Comparison of ENCODE assay signal across 13 cellular contexts in genomic region chr19:29945017-29945416, GRCh38. TPM values are rescaled to one million over a fixed set of nuclear protein-coding genes. Genes with fewer than 3 reads are reported as not detected.
A peak's percentile ranks its signal among the peaks of the same experiment; 100 is the strongest.
DNase-seq lines count a peak whose midpoint lies in the region; TF ChIP-seq lines count a peak whose summit lies in the region.
"Had no signal": no experiment of that assay in that cellular context is flagged by ENCODE, and none has a peak within 500 bp of the region (broad histone marks: within the 10 kb centered on the region; RNA-seq: fewer than 3 reads in every experiment).

No MANE protein-coding gene starts in this region.

- no peaks in the 10 kb centered on the region for H3K9me3 ChIP-seq in mesenchymal stem cell (ENCODE audit: control insufficient read depth, low read length)
- H3K9me3 ChIP-seq: gastroesophageal sphincter had no signal

- DNase-seq in activated naive CD4-positive, alpha-beta T cell treated with anti-CD3 and anti-CD28 coated beads, Interleukin-2, amount 50 U/mL, for 16 hours: no peak
- no peak for DNase-seq in activated CD4-positive, alpha-beta memory T cell treated with anti-CD3 and anti-CD28 coated beads, Interleukin-2, amount 10 ng/mL, durations not matched to agents 7 days and 5 days
- DNase-seq in mesenchymal stem cell (peak; percentile 11), type B pancreatic cell (ENCODE audit: extremely low spot score, unreplicated experiment) (no peak), head of caudate nucleus (no peak), SW480 (ENCODE audit: low spot score) (no peak), GM20000 (ENCODE audit: low spot score) (no peak)
- DNase-seq: C1 segment of cervical spinal cord, NCI-H1105, T-helper 9 cell had no signal

- H3K79me1 ChIP-seq in mesenchymal stem cell (replicated peaks; ENCODE audit: low read length, poor library complexity, severe bottlenecking): no peaks in the 10 kb centered on the region

- no peak overlapping the region for H2AFZ ChIP-seq in mesenchymal stem cell (ENCODE audit: low read depth, low read length)

- peak overlapping the region; percentile 61 for H3K9ac ChIP-seq in mesenchymal stem cell (ENCODE audit: low read length)

- intact Hi-C loops in head of caudate nucleus (cut with DNase I): loop anchor here (10.0 kb wide), 1 partner anchor 130 kb away; the partner anchor contains the start of gene CCNE1

- H3K36me3 Mint-ChIP-seq in activated naive CD4-positive, alpha-beta T cell treated with anti-CD3 and anti-CD28 coated beads, Interleukin-2, amount 50 U/mL, for 24 hours: peaks cover 7% of the 10 kb centered on the region
- peaks cover 20% of the 10 kb centered on the region for H3K36me3 Mint-ChIP-seq in activated CD4-positive, alpha-beta memory T cell treated with anti-CD3 and anti-CD28 coated beads, Interleukin-2, amount 10 ng/mL, durations not matched to agents 7 days and 5 days (ENCODE audit: low read depth)
- peaks cover 7% of the 10 kb centered on the region for H3K36me3 Mint-ChIP-seq in type B pancreatic cell

- no peak overlapping the region for H4K91ac ChIP-seq in mesenchymal stem cell (ENCODE audit: low read length)

- no peaks in the 10 kb centered on the region for H3K36me3 ChIP-seq in mesenchymal stem cell (ENCODE audit: control insufficient read depth in 1 of 2, insufficient read depth in 2 of 2, low read depth in 1 of 2, low read length in 2 of 2)
- H3K36me3 ChIP-seq: gastroesophageal sphincter had no signal

- no peaks in the 10 kb centered on the region for H3K9me3 Mint-ChIP-seq in activated naive CD4-positive, alpha-beta T cell treated with anti-CD3 and anti-CD28 coated beads, Interleukin-2, amount 50 U/mL, for 24 hours
- peaks cover 2% of the 10 kb centered on the region for H3K9me3 Mint-ChIP-seq in activated CD4-positive, alpha-beta memory T cell treated with anti-CD3 and anti-CD28 coated beads, Interleukin-2, amount 10 ng/mL, durations not matched to agents 7 days and 5 days
- peaks cover 13% of the 10 kb centered on the region for H3K9me3 Mint-ChIP-seq in type B pancreatic cell

- H3K4me3 Mint-ChIP-seq in activated naive CD4-positive, alpha-beta T cell treated with anti-CD3 and anti-CD28 coated beads, Interleukin-2, amount 50 U/mL, for 24 hours: peak overlapping the region; percentile 89
- H3K4me3 Mint-ChIP-seq in activated CD4-positive, alpha-beta memory T cell treated with anti-CD3 and anti-CD28 coated beads, Interleukin-2, amount 10 ng/mL, durations not matched to agents 7 days and 5 days: peak overlapping the region; percentile 31
- peak overlapping the region; percentile 51 for H3K4me3 Mint-ChIP-seq in type B pancreatic cell

- H4K8ac ChIP-seq in mesenchymal stem cell (ENCODE audit: low read length): no peak overlapping the region

- H3K4me2 ChIP-seq in mesenchymal stem cell (ENCODE audit: low read length, poor library complexity, severe bottlenecking): no peak overlapping the region

- H3K27me3 ChIP-seq in mesenchymal stem cell (ENCODE audit: control insufficient read depth in 1 of 2, insufficient read depth in 1 of 2, low read length in 2 of 2): no peaks in the 10 kb centered on the region
- H3K27me3 ChIP-seq: gastroesophageal sphincter had no signal

- H3K27me3 Mint-ChIP-seq in activated naive CD4-positive, alpha-beta T cell treated with anti-CD3 and anti-CD28 coated beads, Interleukin-2, amount 50 U/mL, for 24 hours: no peaks in the 10 kb centered on the region
- no peaks in the 10 kb centered on the region for H3K27me3 Mint-ChIP-seq in activated CD4-positive, alpha-beta memory T cell treated with anti-CD3 and anti-CD28 coated beads, Interleukin-2, amount 10 ng/mL, durations not matched to agents 7 days and 5 days
- peaks cover under 1% of the 10 kb centered on the region for H3K27me3 Mint-ChIP-seq in type B pancreatic cell

- H3K14ac ChIP-seq in mesenchymal stem cell (ENCODE audit: low read length in 2 of 2): no peak overlapping the region

- no peak overlapping the region for H2BK120ac ChIP-seq in mesenchymal stem cell (ENCODE audit: low read depth, low read length)

- POLR2A ChIA-PET in activated CD4-positive, alpha-beta memory T cell treated with anti-CD3 and anti-CD28 coated beads, Interleukin-2, amount 10 ng/mL, durations not matched to agents 7 days and 5 days (lab: Charles Lee): interaction anchor here (0.6 to 1.4 kb wide), 5 partner anchors 37 to 339 kb away, joined by 3 to 4 read pairs (median 4); partner anchors contain the start of genes C19orf12 and POP4

- H2BK15ac ChIP-seq in mesenchymal stem cell (ENCODE audit: low read depth, poor library complexity, severe bottlenecking): no peak overlapping the region

- no peak overlapping the region for H3K27ac ChIP-seq in mesenchymal stem cell (ENCODE audit: low read length, poor library complexity, severe bottlenecking)
- H3K27ac ChIP-seq: coronary artery had no signal

- H3K23ac ChIP-seq in mesenchymal stem cell (ENCODE audit: low read length in 2 of 2): peak overlapping the region in 1 of 2 experiments; percentile 20

- H2BK12ac ChIP-seq in mesenchymal stem cell (ENCODE audit: low read length in 2 of 2): no peak overlapping the region

- peaks cover 67% of the 10 kb centered on the region for H3K4me1 Mint-ChIP-seq in activated naive CD4-positive, alpha-beta T cell treated with anti-CD3 and anti-CD28 coated beads, Interleukin-2, amount 50 U/mL, for 24 hours
- H3K4me1 Mint-ChIP-seq in activated CD4-positive, alpha-beta memory T cell treated with anti-CD3 and anti-CD28 coated beads, Interleukin-2, amount 10 ng/mL, durations not matched to agents 7 days and 5 days: peaks cover 57% of the 10 kb centered on the region
- peaks cover 39% of the 10 kb centered on the region for H3K4me1 Mint-ChIP-seq in type B pancreatic cell (ENCODE audit: unreplicated experiment)

- TF ChIP-seq CTCF in type B pancreatic cell (conservative IDR thresholded peaks at IDR 0.05) (no peak), GM20000 (IDR thresholded peaks at IDR 0.05; ENCODE audit: extremely low read depth, missing control alignments) (no peak)

- no peak overlapping the region for H2AK5ac ChIP-seq in mesenchymal stem cell (ENCODE audit: low read length, severe bottlenecking)

- H3K27ac Mint-ChIP-seq in activated naive CD4-positive, alpha-beta T cell treated with anti-CD3 and anti-CD28 coated beads, Interleukin-2, amount 50 U/mL, for 24 hours: peak overlapping the region; percentile 93
- H3K27ac Mint-ChIP-seq in activated CD4-positive, alpha-beta memory T cell treated with anti-CD3 and anti-CD28 coated beads, Interleukin-2, amount 10 ng/mL, durations not matched to agents 7 days and 5 days: peak overlapping the region; percentile 45
- peak overlapping the region; percentile 70 for H3K27ac Mint-ChIP-seq in type B pancreatic cell

- CTCF ChIA-PET in activated CD4-positive, alpha-beta memory T cell treated with anti-CD3 and anti-CD28 coated beads, Interleukin-2, amount 10 ng/mL, durations not matched to agents 7 days and 5 days (lab: Charles Lee): interaction anchor here (0.9 kb wide), 1 partner anchor 22 kb away, joined by 3 read pairs; no protein-coding TSS in a partner anchor

- peaks cover 8% of the 10 kb centered on the region for H3K4me1 ChIP-seq in mesenchymal stem cell (ENCODE audit: control insufficient read depth, insufficient read depth, low read depth, low read length)

- H3K4ac ChIP-seq in mesenchymal stem cell (ENCODE audit: low read depth in 1 of 2, low read length in 2 of 2): no peak overlapping the region

- no CpG with 5 or more reads among the region's 1 CpG for WGBS in mesenchymal stem cell

- peak overlapping the region in 1 of 2 experiments; percentile 47 for H3K4me3 ChIP-seq in mesenchymal stem cell (ENCODE audit: insufficient read depth in 1 of 2, low read depth in 1 of 2, low read length in 2 of 2)
- H3K4me3 ChIP-seq: coronary artery had no signal

- H3K18ac ChIP-seq in mesenchymal stem cell (ENCODE audit: low read depth in 1 of 2, low read length in 2 of 2): no peak overlapping the region

- no peak overlapping the region for H2BK5ac ChIP-seq in mesenchymal stem cell (ENCODE audit: low read depth, low read length, poor library complexity, severe bottlenecking)

RNA-seq across cellular contexts. Expression of gene URI1, which starts 3.0 kb away (rescaled TPM):
- total RNA-seq in activated CD4-positive, alpha-beta memory T cell treated with anti-CD3 and anti-CD28 coated beads, Interleukin-2, amount 10 ng/mL, durations not matched to agents 7 days and 5 days: 10 to 100 TPM; 55.5 to 59.0 TPM
- polyA plus RNA-seq in mesenchymal stem cell (2013, experiment 1 of 2): 37.1 TPM
- 37.5 TPM for polyA plus RNA-seq in mesenchymal stem cell (2013, experiment 2 of 2)
- 51.6 and 63.2 TPM in 2 replicates for total RNA-seq in type B pancreatic cell (ENCODE audit: low replicate concordance)

Comparison
In these comparisons a context has a peak if more than half of its experiments do, and no peak if none do; other contexts are left out.
1. H3K4me3 Mint-ChIP-seq: peak in every context shown above with its lines; median percentile 89 in activated naive CD4-positive, alpha-beta T cell treated with anti-CD3 and anti-CD28 coated beads, Interleukin-2, amount 50 U/mL, for 24 hours; 51 in type B pancreatic cell; 31 in activated CD4-positive, alpha-beta memory T cell treated with anti-CD3 and anti-CD28 coated beads, Interleukin-2, amount 10 ng/mL, durations not matched to agents 7 days and 5 days.